ENCODE assay signal across 20 cellular contexts in the genomic region with DNA sequence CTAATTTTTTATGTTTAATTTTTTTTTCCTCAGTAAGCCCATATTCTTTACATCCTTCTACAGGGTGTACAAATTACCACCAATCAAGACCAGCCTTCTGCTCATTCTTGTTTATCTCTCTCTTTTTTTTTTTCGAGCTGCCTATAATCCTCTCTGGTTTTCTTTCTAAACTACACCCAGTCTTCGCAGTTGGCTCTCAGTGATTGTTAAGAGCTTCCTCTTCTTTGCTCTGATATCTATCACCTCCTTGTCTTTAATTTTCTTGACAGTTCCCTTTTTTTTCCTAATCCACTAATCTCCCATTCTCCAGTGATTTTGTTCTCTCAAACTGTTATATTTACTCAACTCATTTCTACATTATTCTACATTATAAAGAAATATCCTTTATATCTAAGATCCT.
"Had no signal": no experiment of that assay in that cellular context is flagged by ENCODE, and none has a peak within 500 bp of the region (broad histone marks: within the 10 kb centered on the region; RNA-seq: fewer than 3 reads in every experiment).

No MANE protein-coding gene starts in this region.

- H3K9me3 ChIP-seq: gastrocnemius medialis, psoas muscle, spleen, testis, tibial artery had no signal

- H3K4me3 ChIP-seq: dorsolateral prefrontal cortex, gastrocnemius medialis, lung, psoas muscle, skin epidermis, spleen, testis, tibial artery had no signal

- ATAC-seq: gastrocnemius medialis; left lobe of liver; naive thymus-derived CD4-positive, alpha-beta T cell; psoas muscle; right cardiac atrium; stimulated activated memory B cell treated with anti-CD40 and anti-IgM and Interleukin-4, amounts not matched to agents 10 μg/mL and 1 μg/mL and 100 μg/mL, for 72 hours; stimulated activated naive CD8-positive, alpha-beta T cell treated with anti-CD3 and anti-CD28 coated beads, Interleukin-15, Interleukin-2, amounts not matched to agents 100 U/mL and 50 U/mL, for 24 hours had no signal

- H3K36me3 ChIP-seq: gastrocnemius medialis, spleen, tibial artery had no signal

- H3K27me3 ChIP-seq: dorsolateral prefrontal cortex, gastrocnemius medialis, spleen, testis, tibial artery had no signal

- H3K27ac ChIP-seq: dorsolateral prefrontal cortex, gastrocnemius medialis, psoas muscle, skin epidermis, spleen, testis, tibial artery had no signal

- H3K4me1 ChIP-seq: gastrocnemius medialis, psoas muscle, spleen, testis, tibial artery had no signal

- DNase-seq: dorsolateral prefrontal cortex; effector CD4-positive, alpha-beta T cell; gastrocnemius medialis; head of caudate nucleus; kidney; midbrain; naive thymus-derived CD4-positive, alpha-beta T cell; nucleus accumbens; psoas muscle; right cardiac atrium; spleen; stimulated activated CD4-positive, alpha-beta T cell treated with anti-CD3 and anti-CD28 coated beads, Interleukin-4, amount 100 ng/mL, for 4 hours; stimulated activated naive CD8-positive, alpha-beta T cell treated with anti-CD3 and anti-CD28 coated beads, Interleukin-15, Interleukin-2, amounts not matched to agents 100 U/mL and 50 U/mL, for 24 hours; substantia nigra; testis; tibial artery had no signal
